ENCODE assay signal across 20 cellular contexts in the genomic region with DNA sequence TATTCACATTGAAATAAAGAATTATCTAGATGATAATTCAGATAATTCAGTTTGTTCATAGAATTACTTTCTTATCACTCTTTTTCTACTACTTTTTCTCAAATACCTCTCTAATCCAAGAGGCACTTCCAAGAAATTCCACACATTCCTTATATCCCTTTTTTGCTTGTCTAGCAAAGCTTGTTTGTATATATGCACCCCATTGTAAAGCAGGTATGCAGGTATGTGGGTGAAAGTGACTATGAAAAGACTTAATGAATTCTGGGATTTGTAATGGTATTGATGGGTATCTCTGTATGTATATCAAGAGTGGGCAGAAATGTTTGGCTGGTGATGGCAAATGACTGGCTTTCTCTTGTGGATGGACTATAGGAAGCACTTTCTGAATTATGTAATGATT.
"Had no signal": no experiment of that assay in that cellular context is flagged by ENCODE, and none has a peak within 500 bp of the region (broad histone marks: within the 10 kb centered on the region; RNA-seq: fewer than 3 reads in every experiment).

No MANE protein-coding gene starts in this region.

- ATAC-seq: heart left ventricle; naive thymus-derived CD4-positive, alpha-beta T cell; psoas muscle; right lobe of liver; stimulated activated memory B cell treated with anti-CD40 and anti-IgM and Interleukin-4, amounts not matched to agents 10 μg/mL and 1 μg/mL and 100 μg/mL, for 72 hours; stimulated activated naive CD8-positive, alpha-beta T cell treated with anti-CD3 and anti-CD28 coated beads, Interleukin-15, amount 100 ng/mL, for 72 hours had no signal

- H3K79me2 ChIP-seq: parathyroid adenoma had no signal

- H3K4me1 ChIP-seq: colonic mucosa, heart left ventricle, parathyroid adenoma, psoas muscle, right lobe of liver, transverse colon had no signal

- H3K27me3 Mint-ChIP-seq: naive thymus-derived CD4-positive, alpha-beta T cell; stimulated activated memory B cell treated with anti-CD40 and anti-IgM and Interleukin-4, amounts not matched to agents 10 μg/mL and 1 μg/mL and 100 μg/mL, for 72 hours; stimulated activated naive CD8-positive, alpha-beta T cell treated with anti-CD3 and anti-CD28 coated beads, Interleukin-15, amount 100 ng/mL, for 72 hours had no signal

- H3K9me3 Mint-ChIP-seq: naive thymus-derived CD4-positive, alpha-beta T cell; nephron progenitor cell; stimulated activated memory B cell treated with anti-CD40 and anti-IgM and Interleukin-4, amounts not matched to agents 10 μg/mL and 1 μg/mL and 100 μg/mL, for 72 hours; stimulated activated naive CD8-positive, alpha-beta T cell treated with anti-CD3 and anti-CD28 coated beads, Interleukin-15, amount 100 ng/mL, for 72 hours had no signal

- H2AFZ ChIP-seq: parathyroid adenoma had no signal

- H3K27me3 ChIP-seq: colonic mucosa, heart left ventricle, right lobe of liver, transverse colon had no signal

- H3K4me1 Mint-ChIP-seq: naive thymus-derived CD4-positive, alpha-beta T cell; nephron progenitor cell; stimulated activated memory B cell treated with anti-CD40 and anti-IgM and Interleukin-4, amounts not matched to agents 10 μg/mL and 1 μg/mL and 100 μg/mL, for 72 hours; stimulated activated naive CD8-positive, alpha-beta T cell treated with anti-CD3 and anti-CD28 coated beads, Interleukin-15, amount 100 ng/mL, for 72 hours had no signal

- H3K4me3 Mint-ChIP-seq: naive thymus-derived CD4-positive, alpha-beta T cell; nephron progenitor cell; stimulated activated memory B cell treated with anti-CD40 and anti-IgM and Interleukin-4, amounts not matched to agents 10 μg/mL and 1 μg/mL and 100 μg/mL, for 72 hours; stimulated activated naive CD8-positive, alpha-beta T cell treated with anti-CD3 and anti-CD28 coated beads, Interleukin-15, amount 100 ng/mL, for 72 hours had no signal

- DNase-seq: caudate nucleus; colonic mucosa; dermis blood vessel endothelial cell; erythroblast; foreskin melanocyte; heart left ventricle; hypothalamus; kidney; naive thymus-derived CD4-positive, alpha-beta T cell; nephron progenitor cell; psoas muscle; retina; right lobe of liver; stimulated activated CD4-positive, alpha-beta T cell treated with anti-CD3 and anti-CD28 coated beads, Interleukin-1b, Interleukin-23, amount 100 ng/mL, for 48 hours; stimulated activated CD4-positive, alpha-beta T cell treated with anti-CD3 and anti-CD28 coated beads, Interleukin-4, amount 100 ng/mL, for 24 hours; stimulated activated naive CD8-positive, alpha-beta T cell treated with anti-CD3 and anti-CD28 coated beads, Interleukin-15, amount 100 ng/mL, for 72 hours; transverse colon had no signal

- H3K27ac ChIP-seq: colonic mucosa, heart left ventricle, parathyroid adenoma, psoas muscle, right lobe of liver, thoracic aorta, transverse colon had no signal

- H3K27ac Mint-ChIP-seq: naive thymus-derived CD4-positive, alpha-beta T cell; nephron progenitor cell; stimulated activated memory B cell treated with anti-CD40 and anti-IgM and Interleukin-4, amounts not matched to agents 10 μg/mL and 1 μg/mL and 100 μg/mL, for 72 hours had no signal

- H3K9me3 ChIP-seq: colonic mucosa, heart left ventricle, psoas muscle, right lobe of liver, thoracic aorta, transverse colon had no signal

- H3K9ac ChIP-seq: parathyroid adenoma had no signal
